ENCODE assay signal across 1 cellular context in the genomic region with DNA sequence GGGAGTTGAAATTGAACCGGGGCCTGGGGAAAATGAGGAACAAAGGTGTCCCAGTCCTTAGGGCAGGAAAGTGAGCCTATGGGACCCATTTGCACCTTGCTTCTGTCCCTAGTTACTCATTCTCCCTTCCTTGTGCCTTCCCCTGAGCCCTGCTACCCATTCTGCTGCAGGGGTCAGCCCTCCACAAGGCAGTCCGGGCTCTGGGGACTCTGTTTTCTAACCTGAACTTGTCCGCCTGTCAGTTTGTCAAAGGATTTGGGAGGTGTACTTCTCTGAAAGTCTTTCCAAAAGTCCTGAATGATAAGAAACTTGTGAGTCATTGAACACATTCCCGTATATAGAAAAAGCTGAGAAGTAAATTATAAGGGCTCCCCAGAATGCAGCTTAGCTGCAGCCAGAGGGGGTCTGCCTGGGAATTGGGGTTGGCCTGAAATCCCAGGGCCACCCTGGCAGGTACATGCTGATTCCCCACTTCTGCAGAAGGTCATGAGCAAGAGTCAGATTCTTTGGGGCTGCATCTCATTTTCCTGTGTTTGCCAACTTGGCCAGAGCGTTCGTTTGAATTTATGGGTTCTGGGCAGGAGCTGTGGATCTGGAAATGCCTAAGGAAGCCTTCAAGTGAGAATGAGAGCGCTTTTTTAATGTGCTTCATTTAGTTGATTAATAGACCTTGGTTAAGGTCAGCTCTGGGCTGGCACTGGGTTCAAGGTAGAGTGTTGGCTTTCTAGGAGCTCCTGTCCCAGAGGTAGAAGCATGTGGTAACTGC.
TF ChIP-seq lines count a peak whose summit lies in the region.

No MANE protein-coding gene starts in this region.

TF ChIP-seq in H1, 55 proteins besides CTCF, POLR2A, EP300 and RAD21:
- no peak for TF ChIP-seq CEBPB (IDR thresholded peaks at IDR 0.05; ENCODE audit: low read depth, low read length)
- TF ChIP-seq RFX5 (IDR thresholded peaks at IDR 0.05; ENCODE audit: borderline replicate concordance, low read depth, low read length): no peak
- TF ChIP-seq RNF2 (IDR thresholded peaks at IDR 0.05; ENCODE audit: borderline replicate concordance, low read depth, low read length, missing control alignments, poor library complexity, severe bottlenecking): no peak
- TF ChIP-seq BCL11A (IDR thresholded peaks at IDR 0.05; ENCODE audit: low read depth in 2 of 2, low read length in 2 of 2): no peak
- no peak for TF ChIP-seq TCF12 (IDR thresholded peaks at IDR 0.05; ENCODE audit: low read depth, low read length)
- no peak for TF ChIP-seq KDM1A (IDR thresholded peaks at IDR 0.05; ENCODE audit: borderline replicate concordance, low read length)
- no peak for TF ChIP-seq SP2 (IDR thresholded peaks at IDR 0.05; ENCODE audit: low read length)
- no peak for TF ChIP-seq RBBP5 (IDR thresholded peaks at IDR 0.05; ENCODE audit: borderline replicate concordance, low read depth, low read length)
- no peak for TF ChIP-seq SIRT6 (IDR thresholded peaks at IDR 0.05; ENCODE audit: low read length)
- TF ChIP-seq BACH1 (IDR thresholded peaks at IDR 0.05; ENCODE audit: low read length): no peak
- TF ChIP-seq, protein P1, sequence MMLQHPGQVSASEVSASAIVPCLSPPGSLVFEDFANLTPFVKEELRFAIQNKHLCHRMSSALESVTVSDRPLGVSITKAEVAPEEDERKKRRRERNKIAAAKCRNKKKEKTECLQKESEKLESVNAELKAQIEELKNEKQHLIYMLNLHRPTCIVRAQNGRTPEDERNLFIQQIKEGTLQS (IDR thresholded peaks at IDR 0.05; ENCODE audit: insufficient read depth, low read depth, low read length): no peak
- TF ChIP-seq KDM5A (IDR thresholded peaks at IDR 0.05; ENCODE audit: low read length): no peak
- no peak for TF ChIP-seq TAF7 (optimal IDR thresholded peaks at IDR 0.05; ENCODE audit: borderline replicate concordance, low read depth, low read length)
- no peak for TF ChIP-seq KDM4A (IDR thresholded peaks at IDR 0.05; ENCODE audit: low read depth, low read length, severe bottlenecking)
- no peak for TF ChIP-seq CREB1 (IDR thresholded peaks at IDR 0.05)
- TF ChIP-seq, protein P2, sequence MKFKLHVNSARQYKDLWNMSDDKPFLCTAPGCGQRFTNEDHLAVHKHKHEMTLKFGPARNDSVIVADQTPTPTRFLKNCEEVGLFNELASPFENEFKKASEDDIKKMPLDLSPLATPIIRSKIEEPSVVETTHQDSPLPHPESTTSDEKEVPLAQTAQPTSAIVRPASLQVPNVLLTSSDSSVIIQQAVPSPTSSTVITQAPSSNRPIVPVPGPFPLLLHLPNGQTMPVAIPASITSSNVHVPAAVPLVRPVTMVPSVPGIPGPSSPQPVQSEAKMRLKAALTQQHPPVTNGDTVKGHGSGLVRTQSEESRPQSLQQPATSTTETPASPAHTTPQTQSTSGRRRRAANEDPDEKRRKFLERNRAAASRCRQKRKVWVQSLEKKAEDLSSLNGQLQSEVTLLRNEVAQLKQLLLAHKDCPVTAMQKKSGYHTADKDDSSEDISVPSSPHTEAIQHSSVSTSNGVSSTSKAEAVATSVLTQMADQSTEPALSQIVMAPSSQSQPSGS (IDR thresholded peaks at IDR 0.05; ENCODE audit: low read length): no peak
- no peak for TF ChIP-seq EZH2 (IDR thresholded peaks at IDR 0.05; ENCODE audit: low read depth, low read length, severe bottlenecking)
TF ChIP-seq in H1: peak in this region for 0.
